ENCODE assay signal across 8 cellular contexts in genomic region chr1:2312589-2313301, GRCh38.
DNase-seq lines count a peak whose midpoint lies in the region; ATAC-seq and TF ChIP-seq lines count a peak whose summit lies in the region.

No MANE protein-coding gene starts in this region.

- peak overlapping the region; percentile 11 for H3K27ac Mint-ChIP-seq in activated CD8-positive, alpha-beta T cell treated with anti-CD3 and anti-CD28 coated beads, Interleukin-2, amount 10 ng/mL, durations not matched to agents 7 days and 5 days
- H3K27ac Mint-ChIP-seq in activated CD8-positive, alpha-beta T cell treated with anti-CD3 and anti-CD28 coated beads for 36 hours = no peak overlapping the region
- H3K27ac Mint-ChIP-seq in nephron = peak overlapping the region in 2 of 3 experiments; percentile 45 to 74

- DNase-seq in activated CD8-positive, alpha-beta T cell treated with anti-CD3 and anti-CD28 coated beads, Interleukin-2, amount 10 ng/mL, durations not matched to agents 7 days and 5 days = no peak
- no peak for DNase-seq in activated CD8-positive, alpha-beta T cell treated with anti-CD3 and anti-CD28 coated beads for 36 hours
- DNase-seq in coronary artery (ENCODE audit: low spot score) = peak; percentile 93
- no peak for DNase-seq in upper lobe of right lung
- DNase-seq in KG1 (lab: John Stamatoyannopoulos, UW) = no peak

- no peaks in the 10 kb centered on the region for H3K27me3 Mint-ChIP-seq in activated CD8-positive, alpha-beta T cell treated with anti-CD3 and anti-CD28 coated beads, Interleukin-2, amount 10 ng/mL, durations not matched to agents 7 days and 5 days (ENCODE audit: low read depth)
- no peaks in the 10 kb centered on the region for H3K27me3 Mint-ChIP-seq in activated CD8-positive, alpha-beta T cell treated with anti-CD3 and anti-CD28 coated beads for 36 hours
- no peaks in the 10 kb centered on the region for H3K27me3 Mint-ChIP-seq in nephron (ENCODE audit: low read depth)

- POLR2A ChIA-PET in activated CD8-positive, alpha-beta T cell treated with anti-CD3 and anti-CD28 coated beads, Interleukin-2, amount 10 ng/mL, durations not matched to agents 7 days and 5 days (lab: Charles Lee) = interaction anchor here (0.6 to 1.4 kb wide), 3 partner anchors 57 to 871 kb away, joined by 3 to 4 read pairs (median 3); partner anchors contain the start of gene FAAP20
- POLR2A ChIA-PET in activated CD8-positive, alpha-beta T cell treated with anti-CD3 and anti-CD28 coated beads for 36 hours (lab: Charles Lee) = interaction anchor here (1.3 to 4.8 kb wide), 3 partner anchors 11 to 84 kb away, joined by 3 to 33 read pairs (median 5); no protein-coding TSS in a partner anchor

- no peaks in the 10 kb centered on the region for H3K27me3 ChIP-seq in upper lobe of right lung

- intact Hi-C loops in activated CD8-positive, alpha-beta T cell treated with anti-CD3 and anti-CD28 coated beads for 36 hours (cut with micrococcal nuclease) = no loop called here
- intact Hi-C loops in upper lobe of right lung (cut with DNase I) = loop anchor here (10.0 kb wide), 1 partner anchor 118 kb away; the partner anchor contains the start of gene FAAP20

- H3K27ac ChIP-seq in coronary artery (peak overlapping the region; percentile 84 to 93), upper lobe of right lung (peak overlapping the region; percentile 90)

- TF ChIP-seq CTCF in activated CD8-positive, alpha-beta T cell treated with anti-CD3 and anti-CD28 coated beads for 36 hours (IDR thresholded peaks at IDR 0.05) = no peak
- TF ChIP-seq CTCF in coronary artery (IDR thresholded peaks at IDR 0.05) (no peak), nephron (IDR thresholded peaks at IDR 0.05; ENCODE audit: unreplicated experiment in 3 of 3) (no peak), upper lobe of right lung (IDR thresholded peaks at IDR 0.05) (no peak)

- no peak overlapping the region for H3K4me3 Mint-ChIP-seq in activated CD8-positive, alpha-beta T cell treated with anti-CD3 and anti-CD28 coated beads, Interleukin-2, amount 10 ng/mL, durations not matched to agents 7 days and 5 days
- H3K4me3 Mint-ChIP-seq in activated CD8-positive, alpha-beta T cell treated with anti-CD3 and anti-CD28 coated beads for 36 hours = no peak overlapping the region
- H3K4me3 Mint-ChIP-seq in nephron = peak overlapping the region in 2 of 3 experiments; percentile 23 to 42

- H3K9me3 ChIP-seq in upper lobe of right lung = no peaks in the 10 kb centered on the region

- ATAC-seq in activated CD8-positive, alpha-beta T cell treated with anti-CD3 and anti-CD28 coated beads, Interleukin-2, amount 10 ng/mL, durations not matched to agents 7 days and 5 days = no peak
- ATAC-seq in activated CD8-positive, alpha-beta T cell treated with anti-CD3 and anti-CD28 coated beads for 36 hours = no peak
- ATAC-seq in upper lobe of right lung = no peak
- ATAC-seq in HG02852 (IDR thresholded peaks at IDR 0.05; ENCODE audit: unreplicated experiment) = no peak
- ATAC-seq in HG02970 (IDR thresholded peaks at IDR 0.05; ENCODE audit: low FRiP score, unreplicated experiment) = no peak

- H3K4me1 Mint-ChIP-seq in activated CD8-positive, alpha-beta T cell treated with anti-CD3 and anti-CD28 coated beads, Interleukin-2, amount 10 ng/mL, durations not matched to agents 7 days and 5 days (ENCODE audit: low read depth) = peaks cover 22% of the 10 kb centered on the region
- H3K4me1 Mint-ChIP-seq in activated CD8-positive, alpha-beta T cell treated with anti-CD3 and anti-CD28 coated beads for 36 hours (ENCODE audit: low read depth) = peaks cover 18% of the 10 kb centered on the region
- peaks cover 10% of the 10 kb centered on the region for H3K4me1 Mint-ChIP-seq in nephron

- peaks cover 17% of the 10 kb centered on the region for H3K36me3 ChIP-seq in upper lobe of right lung

- peaks cover 11% of the 10 kb centered on the region for H3K36me3 Mint-ChIP-seq in activated CD8-positive, alpha-beta T cell treated with anti-CD3 and anti-CD28 coated beads, Interleukin-2, amount 10 ng/mL, durations not matched to agents 7 days and 5 days (ENCODE audit: low read depth)
- H3K36me3 Mint-ChIP-seq in activated CD8-positive, alpha-beta T cell treated with anti-CD3 and anti-CD28 coated beads for 36 hours (ENCODE audit: low read depth) = peaks cover 9% of the 10 kb centered on the region
- H3K36me3 Mint-ChIP-seq in nephron (ENCODE audit: low read depth) = peaks cover 15% of the 10 kb centered on the region

- H3K4me3 ChIP-seq in coronary artery (no peak overlapping the region), upper lobe of right lung (no peak overlapping the region)

- CTCF ChIA-PET in activated CD8-positive, alpha-beta T cell treated with anti-CD3 and anti-CD28 coated beads, Interleukin-2, amount 10 ng/mL, durations not matched to agents 7 days and 5 days (lab: Charles Lee) = interaction anchor here (0.6 to 1.8 kb wide), 6 partner anchors 9 to 172 kb away, joined by 3 to 11 read pairs (median 4); partner anchors contain the start of gene FAAP20
- CTCF ChIA-PET in activated CD8-positive, alpha-beta T cell treated with anti-CD3 and anti-CD28 coated beads for 36 hours (lab: Charles Lee) = interaction anchor here (1.0 to 2.0 kb wide), 9 partner anchors 12 to 138 kb away, joined by 3 to 10 read pairs (median 5); partner anchors contain the start of gene FAAP20

- no peaks in the 10 kb centered on the region for H3K9me3 Mint-ChIP-seq in activated CD8-positive, alpha-beta T cell treated with anti-CD3 and anti-CD28 coated beads, Interleukin-2, amount 10 ng/mL, durations not matched to agents 7 days and 5 days (ENCODE audit: insufficient read depth)
- no peaks in the 10 kb centered on the region for H3K9me3 Mint-ChIP-seq in activated CD8-positive, alpha-beta T cell treated with anti-CD3 and anti-CD28 coated beads for 36 hours
- H3K9me3 Mint-ChIP-seq in nephron = no peaks in the 10 kb centered on the region

- peaks cover 49% of the 10 kb centered on the region for H3K4me1 ChIP-seq in upper lobe of right lung

Comparison
In these comparisons a context has a peak if more than half of its experiments do, and no peak if none do; other contexts are left out.
1. H3K4me3 Mint-ChIP-seq: peak in nephron (2 of 3); none in activated CD8-positive, alpha-beta T cell treated with anti-CD3 and anti-CD28 coated beads, Interleukin-2, amount 10 ng/mL, durations not matched to agents 7 days and 5 days (single experiment) and activated CD8-positive, alpha-beta T cell treated with anti-CD3 and anti-CD28 coated beads for 36 hours (single experiment).